ENCODE assay signal across 13 cellular contexts in the genomic region with DNA sequence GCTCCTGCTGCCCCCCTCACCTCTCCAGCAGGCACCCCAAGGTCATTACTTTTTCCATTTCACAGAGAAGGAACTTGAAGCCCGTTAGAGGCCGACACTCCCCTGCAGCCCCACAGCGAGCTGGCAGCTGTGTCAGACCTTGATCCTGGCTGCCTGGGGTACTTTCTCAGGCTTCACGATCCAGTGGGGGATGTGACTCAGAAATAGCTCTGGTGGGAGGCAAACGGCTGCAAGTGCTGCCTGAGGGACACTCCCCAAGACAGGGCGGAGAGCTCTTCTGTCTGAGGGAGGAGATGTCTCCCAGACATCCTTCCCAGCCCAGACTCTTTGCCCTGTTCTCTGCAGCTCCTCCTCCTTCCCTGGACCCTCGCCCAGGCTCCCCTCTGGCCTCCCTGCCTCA. TPM values are rescaled to one million over a fixed set of nuclear protein-coding genes. Genes with fewer than 3 reads are reported as not detected.
DNase-seq lines count a peak whose midpoint lies in the region; ATAC-seq and TF ChIP-seq lines count a peak whose summit lies in the region.
"Had no signal": no experiment of that assay in that cellular context is flagged by ENCODE, and none has a peak within 500 bp of the region (broad histone marks: within the 10 kb centered on the region; RNA-seq: fewer than 3 reads in every experiment).

No MANE protein-coding gene starts in this region.

- POLR2A ChIA-PET in Panc1 (lab: Charles Lee): no interaction called here

- H3K36me3 ChIP-seq in ES-I3 (ENCODE audit: insufficient read depth, low read length) (no peaks in the 10 kb centered on the region), Panc1 (ENCODE audit: control insufficient read depth, insufficient read depth, low read length) (no peaks in the 10 kb centered on the region), osteoblast (ENCODE audit: insufficient read depth, low read length) (no peaks in the 10 kb centered on the region)

- H3K27me3 ChIP-seq in Panc1 (ENCODE audit: control insufficient read depth, insufficient read depth, low read length) (no peaks in the 10 kb centered on the region), osteoblast (ENCODE audit: insufficient read depth, low read length) (no peaks in the 10 kb centered on the region)

- no peaks in the 10 kb centered on the region for H3K79me2 ChIP-seq in osteoblast (ENCODE audit: insufficient read depth, low read length)

- ATAC-seq in Panc1: peak; percentile 50
- ATAC-seq: left colon, psoas muscle had no signal

- no TSS peak for BruUV-seq in Panc1 (replicated peaks; lab: Mats Ljungman, UMichigan)

- H3K4me1 ChIP-seq in ES-I3 (ENCODE audit: insufficient read depth, low read length): peaks cover 14% of the 10 kb centered on the region
- H3K4me1 ChIP-seq in Panc1 (ENCODE audit: control insufficient read depth, insufficient read depth, low read length): no peaks in the 10 kb centered on the region
- peaks cover 19% of the 10 kb centered on the region for H3K4me1 ChIP-seq in osteoblast (ENCODE audit: insufficient read depth, low read length)
- H3K4me1 ChIP-seq: psoas muscle had no signal

- peak overlapping the region; percentile 24; the same call in 1 of the 2 replicates for H3K9ac ChIP-seq in ES-I3 (ENCODE audit: low read depth, low read length)

- in situ Hi-C loops in Panc1 (cut with HindIII; ENCODE audit: low pct_unique_long_range_greater_than_20kb, low sequenced_read_pairs): no loop called here

- H3K4me3 ChIP-seq in Panc1 (ENCODE audit: low read depth in 2 of 2, low read length in 2 of 2): no peak overlapping the region
- H3K4me3 ChIP-seq in epithelial cell of esophagus (ENCODE audit: low read length): no peak overlapping the region
- H3K4me3 ChIP-seq in osteoblast (ENCODE audit: insufficient read depth, low read length): no peak overlapping the region
- H3K4me3 ChIP-seq: psoas muscle had no signal

- peak overlapping the region; percentile 39 for H3K4me2 ChIP-seq in osteoblast (ENCODE audit: insufficient read depth, low read length)

- no peaks in the 10 kb centered on the region for H4K20me1 ChIP-seq in osteoblast (ENCODE audit: insufficient read depth, low read length)

- CTCF ChIA-PET in Panc1 (lab: Charles Lee): no interaction called here

- peak overlapping the region; percentile 98 for H2AFZ ChIP-seq in osteoblast (ENCODE audit: low read length)

- no peak for DNase-seq in Panc1 (ENCODE audit: low read depth, low spot score)
- peak; percentile 24 for DNase-seq in epithelial cell of esophagus (ENCODE audit: low read depth)
- DNase-seq in osteoblast (ENCODE audit: insufficient read length, low spot score, missing footprints): peak; percentile 91
- no peak for DNase-seq in DMS 273 (lab: John Stamatoyannopoulos, UW; ENCODE audit: unreplicated experiment)
- no peak for DNase-seq in activated T-cell treated with anti-CD3 and anti-CD28 coated beads for 4 hours
- DNase-seq in ecto neural progenitor cell (ENCODE audit: low spot score): no peak
- DNase-seq in activated CD4-positive, alpha-beta T cell treated with anti-CD3 and anti-CD28 coated beads for 1 hour: no peak
- DNase-seq: activated CD4-positive, alpha-beta memory T cell treated with anti-CD3 and anti-CD28 coated beads for 36 hours; left colon; NCI-H2227 treated with DMSO at 0.1 percent for 48 hours; psoas muscle had no signal

- no peaks in the 10 kb centered on the region; the same call in 1 of the 2 replicates for H3K9me3 ChIP-seq in ES-I3 (ENCODE audit: control insufficient read depth, insufficient read depth, low read length)
- H3K9me3 ChIP-seq in Panc1 (ENCODE audit: control insufficient read depth, insufficient read depth, low read depth, low read length): no peaks in the 10 kb centered on the region
- no peaks in the 10 kb centered on the region for H3K9me3 ChIP-seq in osteoblast (ENCODE audit: low read depth, low read length)
- H3K9me3 ChIP-seq: psoas muscle had no signal

- intact Hi-C loops in Panc1 (cut with micrococcal nuclease; ENCODE audit: unreplicated experiment): no loop called here

- no peak overlapping the region for H3K27ac ChIP-seq in Panc1 (ENCODE audit: low read length)
- peak overlapping the region; percentile 66 for H3K27ac ChIP-seq in osteoblast (ENCODE audit: low read depth, low read length)
- H3K27ac ChIP-seq: epithelial cell of prostate, psoas muscle had no signal

- TF ChIP-seq CTCF in Panc1 (IDR thresholded peaks at IDR 0.05) (no peak), epithelial cell of esophagus (IDR thresholded peaks at IDR 0.05; ENCODE audit: insufficient read depth, low read depth, low read length, missing control alignments) (no peak), osteoblast (IDR thresholded peaks at IDR 0.05; ENCODE audit: extremely low read depth, low read depth, low read length) (no peak)

RNA-seq across cellular contexts. Expression of gene TSKS, which starts 4.8 kb away (rescaled TPM):
- total RNA-seq in Panc1 (2021; ENCODE audit: unreplicated experiment): not detected
- not detected for polyA plus RNA-seq in Panc1 (2012; ENCODE audit: insufficient read length)
- total RNA-seq in osteoblast: not detected in 2 replicates

RNA-seq across cellular contexts. Expression of gene AP2A1, which starts 8.5 kb away (rescaled TPM):
- total RNA-seq in Panc1 (2021; ENCODE audit: unreplicated experiment) (72.1 TPM), osteoblast (93.1 and 98.1 TPM in 2 replicates)
- polyA plus RNA-seq in Panc1 (2012; ENCODE audit: insufficient read length): 83.8 TPM

RNA-seq across cellular contexts. Expression of gene FUZ, which starts 54.8 kb away (rescaled TPM):
- 13.9 TPM for total RNA-seq in Panc1 (2021; ENCODE audit: unreplicated experiment)
- 19.6 TPM for polyA plus RNA-seq in Panc1 (2012; ENCODE audit: insufficient read length)
- total RNA-seq in osteoblast: 18.6 and 29.7 TPM in 2 replicates

RNA-seq across cellular contexts. Expression of gene MED25, which starts 59.8 kb away (rescaled TPM):
- total RNA-seq in Panc1 (2021; ENCODE audit: unreplicated experiment) (52.4 TPM), osteoblast (19.5 and 20.9 TPM in 2 replicates)
- polyA plus RNA-seq in Panc1 (2012; ENCODE audit: insufficient read length): 55.5 TPM

Comparison
In these comparisons a context has a peak if more than half of its experiments do, and no peak if none do; other contexts are left out.
1. DNase-seq: peak in epithelial cell of esophagus (single experiment) and osteoblast (single experiment); none in Panc1 (single experiment), DMS 273 (single experiment), activated T-cell treated with anti-CD3 and anti-CD28 coated beads for 4 hours (single experiment), ecto neural progenitor cell (single experiment) and activated CD4-positive, alpha-beta T cell treated with anti-CD3 and anti-CD28 coated beads for 1 hour (single experiment).